ENCODE assay signal across 8 cellular contexts in genomic region chr5:140038373-140038957, GRCh38. TPM values are rescaled to one million over a fixed set of nuclear protein-coding genes. Genes with fewer than 3 reads are reported as not detected.
DNase-seq lines count a peak whose midpoint lies in the region; ATAC-seq and TF ChIP-seq lines count a peak whose summit lies in the region.

No MANE protein-coding gene starts in this region.

- intact Hi-C loops in uterus (cut with DNase I; ENCODE audit: low total_unique reads) (no loop called here), left colon (cut with DNase I, micrococcal nuclease) (no loop called here)

- peaks cover 0 to 2% of the 10 kb centered on the region in 2 donors for H3K4me1 ChIP-seq in uterus

- peak overlapping the region; percentile 61 for H3K4me3 ChIP-seq in WI38 (ENCODE audit: low read depth, low read length)
- peak overlapping the region; percentile 8 to 42 for H3K4me3 ChIP-seq in uterus

- peak; percentile 53 for DNase-seq in ACHN
- DNase-seq in left lobe of liver (ENCODE audit: low spot score), result no peak
- DNase-seq in uterus, result no peak
- no peak for DNase-seq in NOMO-1 treated with dmso at 0.1 percent for 144 hours (lab: John Stamatoyannopoulos, UW; ENCODE audit: unreplicated experiment)
- DNase-seq in left colon, result no peak
- DNase-seq in activated CD8-positive, alpha-beta memory T cell treated with anti-CD3 and anti-CD28 coated beads, Interleukin-2, amount 50 U/mL, for 4 hours, result no peak

- peak overlapping the region; percentile 5 to 31 for H3K27ac ChIP-seq in uterus

- H3K9me3 ChIP-seq in uterus, result no peaks in the 10 kb centered on the region

- TF ChIP-seq CTCF in WI38 (IDR thresholded peaks at IDR 0.05; ENCODE audit: low read depth, low read length) (no peak), uterus (IDR thresholded peaks at IDR 0.05) (no peak)

- H3K27me3 ChIP-seq in uterus, result no peaks in the 10 kb centered on the region

- no peak for TF ChIP-seq POLR2A in uterus (IDR thresholded peaks at IDR 0.05)

- H3K36me3 ChIP-seq in uterus, result no peaks in the 10 kb centered on the region

- in situ Hi-C loops in ACHN (cut with HindIII; ENCODE audit: low pct_ligation_motif_present, low pct_unique_long_range_greater_than_20kb, low sequenced_read_pairs), result no loop called here

- ATAC-seq in GM19463 (IDR thresholded peaks at IDR 0.05; ENCODE audit: unreplicated experiment) (peak; percentile 29), left lobe of liver (peak; percentile 46), left colon (no peak)

RNA-seq across cellular contexts. Expression of gene NRG2, which starts 4.6 kb away (rescaled TPM):
- total RNA-seq in left lobe of liver (0.81 TPM), uterus (10 to 100 TPM in 1 of 4 donors, 1 to 10 TPM in 2, not detected in 1; 2.5 to 21.2 (median 4.5) TPM), left colon (1 to 10 TPM in 1 of 2 donors, under 1 TPM in 1; 0.06 to 1.1 TPM)
